1 cellular context compared by ENCODE assay signal in genomic region chr17:75976175-75976848, GRCh38.
A peak's percentile ranks its signal among the peaks of the same experiment; 100 is the strongest.
TF ChIP-seq lines count a peak whose summit lies in the region.

No MANE protein-coding gene starts in this region.

TF ChIP-seq in HepG2, 621 proteins besides CTCF, POLR2A, EP300 and RAD21 (continues in another document):
- TF ChIP-seq ZNF343 (CRISPR knock-in tag; IDR thresholded peaks at IDR 0.05) (no peak), ZNF891 (CRISPR knock-in tag; IDR thresholded peaks at IDR 0.05) (no peak), HNRNPL (IDR thresholded peaks at IDR 0.05; ENCODE audit: low read depth, low read length) (no peak), ZNF724P (CRISPR knock-in tag; IDR thresholded peaks at IDR 0.05; ENCODE audit: borderline replicate concordance) (no peak), SP2 (CRISPR knock-in tag; IDR thresholded peaks at IDR 0.05) (no peak), ZBTB26 (CRISPR knock-in tag; IDR thresholded peaks at IDR 0.05; ENCODE audit: borderline replicate concordance) (no peak), ZNF230 (CRISPR knock-in tag; IDR thresholded peaks at IDR 0.05) (no peak), MXD3 (CRISPR knock-in tag; IDR thresholded peaks at IDR 0.05) (no peak), SMAD3 (CRISPR knock-in tag; IDR thresholded peaks at IDR 0.05) (no peak; the same call in none of the 2 replicates), NCOA5 (CRISPR knock-in tag; IDR thresholded peaks at IDR 0.05) (no peak), ZNF577 (CRISPR knock-in tag; IDR thresholded peaks at IDR 0.05; ENCODE audit: borderline replicate concordance, low read depth) (no peak), ZSCAN20 (CRISPR knock-in tag; IDR thresholded peaks at IDR 0.05; ENCODE audit: borderline replicate concordance) (0 out of 2 replicates have a peak, but pooled peaks have one; percentile 53), ZC3H13 (CRISPR knock-in tag; IDR thresholded peaks at IDR 0.05) (no peak), SRSF4 (IDR thresholded peaks at IDR 0.05; ENCODE audit: low read depth, low read length, poor library complexity, severe bottlenecking) (no peak), SIN3A (IDR thresholded peaks at IDR 0.05; ENCODE audit: borderline replicate concordance, low read depth, low read length) (no peak), NCOA1 (CRISPR knock-in tag; IDR thresholded peaks at IDR 0.05) (no peak), ZMYM3 (CRISPR knock-in tag; IDR thresholded peaks at IDR 0.05) (no peak; the same call in 1 of the 2 replicates), NR2F6 (IDR thresholded peaks at IDR 0.05) (peak; percentile 91), NR2F6 (CRISPR knock-in tag; IDR thresholded peaks at IDR 0.05) (peak; percentile 85), PRDM10 (CRISPR knock-in tag; IDR thresholded peaks at IDR 0.05; ENCODE audit: low read depth) (0 out of 2 replicates have a peak, but pooled peaks have one; percentile 64), ZNF235 (CRISPR knock-in tag; IDR thresholded peaks at IDR 0.05; ENCODE audit: borderline replicate concordance) (no peak), AGO1 (IDR thresholded peaks at IDR 0.05; ENCODE audit: low read depth, low read length, poor library complexity, severe bottlenecking) (no peak), ZNF280D (CRISPR knock-in tag; IDR thresholded peaks at IDR 0.05) (no peak), ZNF781 (CRISPR knock-in tag; IDR thresholded peaks at IDR 0.05; ENCODE audit: borderline replicate concordance, not compliant biosample characterization) (no peak), RAD51 (IDR thresholded peaks at IDR 0.05; ENCODE audit: borderline replicate concordance) (no peak), FOXJ3 (CRISPR knock-in tag; IDR thresholded peaks at IDR 0.05; ENCODE audit: borderline replicate concordance) (peak; percentile 14; the same call in 1 of the 2 replicates), KAT8 (CRISPR knock-in tag; IDR thresholded peaks at IDR 0.05) (0 out of 2 replicates have a peak, but pooled peaks have one; percentile 49), GTF2F1 (IDR thresholded peaks at IDR 0.05; ENCODE audit: low read length) (no peak), ASH2L (IDR thresholded peaks at IDR 0.05; ENCODE audit: insufficient read length, low read depth, low read length) (peak; percentile 88), DPF2 (CRISPR knock-in tag; IDR thresholded peaks at IDR 0.05; ENCODE audit: borderline replicate concordance, low read depth) (peak; percentile 68; the same call in 1 of the 2 replicates), ZNF432 (CRISPR knock-in tag; IDR thresholded peaks at IDR 0.05; ENCODE audit: borderline replicate concordance) (no peak), USF2 (IDR thresholded peaks at IDR 0.05; ENCODE audit: low read depth, low read length) (no peak), USF2 (CRISPR knock-in tag; IDR thresholded peaks at IDR 0.05; ENCODE audit: borderline replicate concordance) (no peak), NAIF1 (CRISPR knock-in tag; IDR thresholded peaks at IDR 0.05; ENCODE audit: borderline replicate concordance) (peak; percentile 83; the same call in 1 of the 2 replicates), GPN1 (CRISPR knock-in tag; IDR thresholded peaks at IDR 0.05; ENCODE audit: borderline replicate concordance) (no peak), MAFG (CRISPR knock-in tag; IDR thresholded peaks at IDR 0.05) (no peak), ZFP62 (CRISPR knock-in tag; IDR thresholded peaks at IDR 0.05) (no peak), ZNF639 (CRISPR knock-in tag; conservative IDR thresholded peaks at IDR 0.05) (no peak), SIX1 (CRISPR knock-in tag; IDR thresholded peaks at IDR 0.05; ENCODE audit: borderline replicate concordance) (peak; percentile 74), FOXP1 (IDR thresholded peaks at IDR 0.05) (no peak), FOXP1 (CRISPR knock-in tag; IDR thresholded peaks at IDR 0.05) (peak; percentile 67), AGO2 (optimal IDR thresholded peaks at IDR 0.05; ENCODE audit: low read depth, low read length) (no peak), E2F5 (CRISPR knock-in tag; conservative IDR thresholded peaks at IDR 0.05) (no peak), RFX3 (CRISPR knock-in tag; IDR thresholded peaks at IDR 0.05) (no peak), ZNF337 (CRISPR knock-in tag; IDR thresholded peaks at IDR 0.05; ENCODE audit: borderline replicate concordance, low read depth) (no peak), POLR2G (IDR thresholded peaks at IDR 0.05; ENCODE audit: low read depth, low read length) (no peak), ATF3 (CRISPR knock-in tag; IDR thresholded peaks at IDR 0.05) (no peak; the same call in 1 of the 2 replicates), ZBTB1 (CRISPR knock-in tag; IDR thresholded peaks at IDR 0.05; ENCODE audit: borderline replicate concordance) (no peak), SIX4 (CRISPR knock-in tag; IDR thresholded peaks at IDR 0.05) (peak; percentile 12; the same call in 1 of the 2 replicates), ZNF841 (CRISPR knock-in tag; IDR thresholded peaks at IDR 0.05; ENCODE audit: borderline replicate concordance) (no peak), KLF15 (CRISPR knock-in tag; IDR thresholded peaks at IDR 0.05; ENCODE audit: borderline replicate concordance) (no peak), ZNF180 (CRISPR knock-in tag; IDR thresholded peaks at IDR 0.05; ENCODE audit: borderline replicate concordance, low read depth) (no peak), SALL2 (CRISPR knock-in tag; IDR thresholded peaks at IDR 0.05) (no peak), HNRNPH1 (optimal IDR thresholded peaks at IDR 0.05; ENCODE audit: low read depth, low read length) (no peak), KMT2B (CRISPR knock-in tag; IDR thresholded peaks at IDR 0.05) (peak; percentile 17), NFKB2 (CRISPR knock-in tag; IDR thresholded peaks at IDR 0.05; ENCODE audit: borderline replicate concordance) (no peak), ZNF619 (CRISPR knock-in tag; IDR thresholded peaks at IDR 0.05) (no peak), ZBTB7B (CRISPR knock-in tag; IDR thresholded peaks at IDR 0.05) (no peak), SETDB1 (CRISPR knock-in tag; IDR thresholded peaks at IDR 0.05; ENCODE audit: borderline replicate concordance) (no peak), ZNF614 (CRISPR knock-in tag; IDR thresholded peaks at IDR 0.05; ENCODE audit: borderline replicate concordance) (0 out of 2 replicates have a peak, but pooled peaks have one; percentile 24), E2F2 (CRISPR knock-in tag; IDR thresholded peaks at IDR 0.05; ENCODE audit: borderline replicate concordance) (no peak), ZNF607 (CRISPR knock-in tag; IDR thresholded peaks at IDR 0.05; ENCODE audit: borderline replicate concordance) (no peak), ZNF160 (CRISPR knock-in tag; IDR thresholded peaks at IDR 0.05) (no peak), ZNF678 (CRISPR knock-in tag; IDR thresholded peaks at IDR 0.05) (no peak)
